Comparison of ENCODE assay signal across 24 cellular contexts in genomic region chr5:151528996-151529395, GRCh38.
"Had no signal": no experiment of that assay in that cellular context is flagged by ENCODE, and none has a peak within 500 bp of the region (broad histone marks: within the 10 kb centered on the region; RNA-seq: fewer than 3 reads in every experiment).

No MANE protein-coding gene starts in this region.

- H3K9me3 ChIP-seq: left ventricle myocardium inferior, ovary, right atrium auricular region, stomach, thoracic aorta, tibial artery, upper lobe of right lung had no signal

- H3K9ac ChIP-seq: neural progenitor cell had no signal

- H3K4me3 ChIP-seq: hepatocyte, left ventricle myocardium inferior, lung, neural progenitor cell, ovary, right atrium auricular region, skin epidermis, stomach, thoracic aorta, tibial artery, upper lobe of right lung had no signal

- H3K4me2 ChIP-seq: hepatocyte, neural progenitor cell had no signal

- ATAC-seq: natural killer cell; sciatic nerve; stimulated activated naive B cell treated with anti-CD40 and anti-IgM and Interleukin-4, amounts not matched to agents 10 μg/mL and 1 μg/mL and 100 μg/mL, for 72 hours; stimulated activated naive CD8-positive, alpha-beta T cell treated with anti-CD3 and anti-CD28 coated beads, Interleukin-15, Interleukin-2, amounts not matched to agents 100 U/mL and 50 U/mL, for 24 hours; upper lobe of right lung had no signal

- H3K27ac ChIP-seq: hepatocyte, left ventricle myocardium inferior, neural progenitor cell, ovary, right atrium auricular region, skin epidermis, stomach, thoracic aorta, tibial artery, upper lobe of right lung had no signal

- DNase-seq: left ventricle myocardium inferior; mesendoderm; naive B cell; natural killer cell; nephron progenitor cell; ovary; stimulated activated CD4-positive, alpha-beta T cell treated with anti-CD3 and anti-CD28 coated beads, Interleukin-12 subunit alpha, Interleukin-12 subunit beta, amount 100 ng/mL, for 4 hours; stimulated activated CD4-positive, alpha-beta T cell treated with anti-CD3 and anti-CD28 coated beads, Interleukin-15, amount 100 ng/mL, for 24 hours; stimulated activated CD4-positive, alpha-beta T cell treated with anti-CD3 and anti-CD28 coated beads, Interleukin-2, amount 100 ng/mL, for 24 hours; stimulated activated CD4-positive, alpha-beta T cell treated with anti-CD3 and anti-CD28 coated beads, Interleukin-4, amount 100 ng/mL, for 1 hour; stimulated activated naive B cell treated with anti-CD40 and anti-IgM and Interleukin-4, amounts not matched to agents 10 μg/mL and 1 μg/mL and 100 μg/mL, for 72 hours; stimulated activated naive CD8-positive, alpha-beta T cell treated with anti-CD3 and anti-CD28 coated beads, Interleukin-15, Interleukin-2, amounts not matched to agents 100 U/mL and 50 U/mL, for 24 hours; stomach; tibial artery; trophoblast cell; upper lobe of right lung had no signal

- H2AFZ ChIP-seq: hepatocyte, neural progenitor cell had no signal

- FAIRE-seq: urothelium cell line had no signal

- H3K4me1 ChIP-seq: left ventricle myocardium inferior, neural progenitor cell, right atrium auricular region, stomach, tibial artery, upper lobe of right lung had no signal

- H3K79me2 ChIP-seq: hepatocyte had no signal

- H3K36me3 ChIP-seq: left ventricle myocardium inferior, neural progenitor cell, ovary, right atrium auricular region, stomach, thoracic aorta, tibial artery, upper lobe of right lung had no signal

- H3K27me3 ChIP-seq: hepatocyte, neural progenitor cell, ovary, right atrium auricular region, stomach, tibial artery, upper lobe of right lung had no signal
